In genomic region chr10:27504007-27504890, GRCh38 we compare ENCODE assay signal across 8 cellular contexts. TPM values are rescaled to one million over a fixed set of nuclear protein-coding genes. Genes with fewer than 3 reads are reported as not detected.
DNase-seq lines count a peak whose midpoint lies in the region; ATAC-seq and TF ChIP-seq lines count a peak whose summit lies in the region.

Gene RAB18 (plus strand): TSS chr10:27504304. CDS start chr10:27504370, 66 bp downstream.

- peak within 1 kb of the TSS; percentile 77 to 79 for H3K27ac ChIP-seq in ovary
- H3K27ac ChIP-seq in thyroid gland, result peak within 1 kb of the TSS; percentile 81 to 89 (median 84)

- intact Hi-C loops in Right ventricle myocardium inferior (cut with DNase I) (no loop called here), ovary (cut with DNase I) (no loop called here), thyroid gland (cut with DNase I) (no loop called here)

- H3K9me3 ChIP-seq in ovary (no peaks in the 10 kb centered on the region), thyroid gland (no peaks in the 10 kb centered on the region)

- no peak for TF ChIP-seq EP300 in ovary (IDR thresholded peaks at IDR 0.05)

- H3K4me1 ChIP-seq in ovary (ENCODE audit: insufficient read depth), result peaks cover 6% of the 10 kb centered on the region
- peaks cover 0 to 19% of the 10 kb centered on the region in 2 donors for H3K4me1 ChIP-seq in thyroid gland

- TF ChIP-seq POLR2A in ovary (IDR thresholded peaks at IDR 0.05), result peak; percentile 77
- TF ChIP-seq POLR2A in thyroid gland (IDR thresholded peaks at IDR 0.05), result peak; percentile 49 to 97

- no peaks in the 10 kb centered on the region for H3K27me3 ChIP-seq in ovary
- no peaks in the 10 kb centered on the region for H3K27me3 ChIP-seq in thyroid gland

- H3K36me3 ChIP-seq in ovary (no peaks in the 10 kb centered on the region), thyroid gland (no peaks in the 10 kb centered on the region)

- peak within 1 kb of the TSS; percentile 87 for H3K4me3 ChIP-seq in GM12865 (ENCODE audit: low read depth, low read length)
- peak within 1 kb of the TSS; percentile 90 for H3K4me3 ChIP-seq in ovary
- H3K4me3 ChIP-seq in thyroid gland (replicated peaks in 1 of 3), result peak within 1 kb of the TSS; percentile 58 to 61 (median 58)

- WGBS in ovary, 3 donors, result 0 to 1% (median 0%) methylated on average over 60 to 73 of the region's 73 CpGs
- 0% methylated on average over 21 to 35 of the region's 73 CpGs for WGBS in thyroid gland, 2 donors

- TF ChIP-seq CTCF in GM12865 (IDR thresholded peaks at IDR 0.05; ENCODE audit: insufficient read depth, low read depth, low read length, missing control alignments) (no peak), ovary (IDR thresholded peaks at IDR 0.05) (peak in 1 of 3 donors; percentile 36), thyroid gland (IDR thresholded peaks at IDR 0.05) (peak in 1 of 6 experiments; percentile 22)

- ATAC-seq in HG02763 (IDR thresholded peaks at IDR 0.05; ENCODE audit: unreplicated experiment) (peak; percentile 96), Right ventricle myocardium inferior (peak; percentile 99)

- DNase-seq in GM12865 (ENCODE audit: low read depth) (peak; percentile 99), NCI-H1417 (lab: John Stamatoyannopoulos, UW) (peak; percentile 92 to 97 (median 93)), SW 1271 (lab: John Stamatoyannopoulos, UW) (peak; percentile 81 to 93), Right ventricle myocardium inferior (ENCODE audit: missing footprints) (peak; percentile 99), ovary (peak; percentile 98), thyroid gland (peak; percentile 99)
- DNase-seq in activated naive CD8-positive, alpha-beta T cell treated with anti-CD3 and anti-CD28 coated beads, Interleukin-2, amount 50 U/mL, for 16 hours (ENCODE audit: low read depth, low spot score), result peak; percentile 97

RNA-seq across cellular contexts. Expression of gene RAB18, which starts in this region (rescaled TPM):
- total RNA-seq in Right ventricle myocardium inferior (114 TPM), ovary (10 to 100 TPM; 27.5 to 92.0 (median 83.6) TPM), thyroid gland (10 to 100 TPM; 58.9 to 86.0 (median 72.8) TPM)
- polyA plus RNA-seq in ovary, result 10 to 100 TPM; 23.9 to 98.4 TPM

Comparison
In these comparisons a context has a peak if more than half of its experiments do, and no peak if none do; other contexts are left out.
1. Peak in every context shown above with its lines: DNase-seq, ATAC-seq, H3K4me3 ChIP-seq and H3K27ac ChIP-seq.